In the genomic region with DNA sequence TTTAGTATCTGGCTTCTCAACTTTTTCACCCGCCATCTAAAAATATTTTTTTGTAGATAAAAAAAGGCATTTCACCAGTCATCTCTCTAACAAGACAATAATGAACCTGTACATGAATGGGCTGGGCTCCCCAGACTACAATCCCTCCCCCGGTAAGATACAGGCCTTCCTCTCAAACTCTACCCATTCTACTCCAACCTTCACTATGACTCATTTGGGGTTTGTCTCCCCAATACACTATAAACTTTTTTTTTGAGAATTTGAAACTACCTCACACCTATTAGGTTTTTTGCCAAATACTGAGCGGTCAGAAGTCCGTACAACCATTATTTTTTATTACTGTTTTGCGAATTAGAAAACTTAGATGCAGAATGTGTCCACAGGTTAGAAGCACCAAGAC, we compare ENCODE assay signal across 7 cellular contexts. TPM values are rescaled to one million over a fixed set of nuclear protein-coding genes. Genes with fewer than 3 reads are reported as not detected.
DNase-seq lines count a peak whose midpoint lies in the region; ATAC-seq and TF ChIP-seq lines count a peak whose summit lies in the region.

No MANE protein-coding gene starts in this region.

- H4K91ac ChIP-seq in H9 (ENCODE audit: insufficient read length, low read depth, low read length) = no peak overlapping the region

- H3K79me1 ChIP-seq in H9 (ENCODE audit: insufficient read depth, low read depth, low read length, poor library complexity, severe bottlenecking) = peaks cover 8% of the 10 kb centered on the region

- WGBS in H9 (ENCODE audit: extremely low coverage, insufficient read length, low lambda C conversion rate) = no CpG with 5 or more reads among the region's 5 CpGs

- peak overlapping the region; percentile 60 for H3K4me2 ChIP-seq in H9 (ENCODE audit: insufficient read depth, insufficient read length, low read length)

- peaks cover 44 to 57% (median 47%) of the 10 kb centered on the region in 3 experiments for H3K36me3 Mint-ChIP-seq in H9 (ENCODE audit: insufficient read depth in 1 of 3, low read depth in 3 of 3)

- peak overlapping the region; percentile 95 for H3K27ac ChIP-seq in H9 (ENCODE audit: insufficient read length, low read depth, low read length)
- H3K27ac ChIP-seq in skeletal muscle tissue (ENCODE audit: low read depth, low read length) = peak overlapping the region; percentile 82

- H3K14ac ChIP-seq in H9 (ENCODE audit: insufficient read depth, low read length) = peak overlapping the region; percentile 94; the same call in 1 of the 2 replicates

- H3K27me3 ChIP-seq in H9 (ENCODE audit: insufficient read depth, low read length) = no peaks in the 10 kb centered on the region
- no peaks in the 10 kb centered on the region for H3K27me3 ChIP-seq in skeletal muscle tissue (ENCODE audit: control insufficient read depth in 3 of 3, insufficient read depth in 3 of 3, low read length in 3 of 3)

- H3K9me3 Mint-ChIP-seq in H9 = no peaks in the 10 kb centered on the region; a peak in 1 of 5 replicates

- H3K23me2 ChIP-seq in H9 (ENCODE audit: insufficient read length, low read depth, low read length, poor library complexity, severe bottlenecking) = no peaks in the 10 kb centered on the region

- peak overlapping the region; percentile 100 for H3K4me3 Mint-ChIP-seq in H9

- no peaks in the 10 kb centered on the region for H3K9me3 ChIP-seq in H9 (ENCODE audit: control insufficient read depth, low read depth, low read length)
- no peaks in the 10 kb centered on the region for H3K9me3 ChIP-seq in skeletal muscle tissue (ENCODE audit: control insufficient read depth in 3 of 3, low read length in 3 of 3)

- H4K20me1 ChIP-seq in H9 (ENCODE audit: control insufficient read depth, insufficient read depth, insufficient read length) = no peaks in the 10 kb centered on the region

- H3K4me3 ChIP-seq in WI38 (ENCODE audit: low read depth, low read length) (peak overlapping the region; percentile 91), fibroblast of the aortic adventitia (ENCODE audit: low read depth, low read length) (peak overlapping the region; percentile 89), skeletal muscle tissue (ENCODE audit: low read length in 3 of 3) (peak overlapping the region; percentile 84 to 98 (median 96))

- peak overlapping the region; percentile 89 for H4K5ac ChIP-seq in H9 (ENCODE audit: insufficient read length, low read depth, low read length)

- peaks cover 12 to 14% of the 10 kb centered on the region in 2 experiments for H3K4me1 Mint-ChIP-seq in H9

- no peak overlapping the region for H2BK20ac ChIP-seq in H9 (ENCODE audit: low read depth, low read length, poor library complexity, severe bottlenecking)

- no peak for TF ChIP-seq CTCF in H9 (conservative IDR thresholded peaks at IDR 0.05)
- no peak for TF ChIP-seq CTCF in WI38 (IDR thresholded peaks at IDR 0.05; ENCODE audit: low read depth, low read length)
- TF ChIP-seq CTCF in fibroblast of the aortic adventitia (IDR thresholded peaks at IDR 0.05; ENCODE audit: insufficient read depth, low read length) = no peak

- no peaks in the 10 kb centered on the region; the same call in 1 of the 2 replicates for H3K27me3 Mint-ChIP-seq in H9 (ENCODE audit: low read depth)

- peaks cover 28 to 40% (median 34%) of the 10 kb centered on the region in 3 donors for H3K36me3 ChIP-seq in skeletal muscle tissue (ENCODE audit: control insufficient read depth in 3 of 3, insufficient read depth in 3 of 3, low read length in 3 of 3)

- H3K4me1 ChIP-seq in H9 (ENCODE audit: insufficient read depth, low read length) (no peaks in the 10 kb centered on the region), skeletal muscle tissue (ENCODE audit: control insufficient read depth in 3 of 3, insufficient read depth in 3 of 3, low read length in 3 of 3) (peaks cover 3 to 19% (median 7%) of the 10 kb centered on the region in 3 donors)

- peak overlapping the region; percentile 86 for H3K18ac ChIP-seq in H9 (ENCODE audit: insufficient read length, low read depth, low read length)

- H3K27ac Mint-ChIP-seq in H9 = peak overlapping the region; percentile 100

- no peak overlapping the region for H2AFZ ChIP-seq in H9 (ENCODE audit: low read length)

- H2BK15ac ChIP-seq in H9 (ENCODE audit: low read depth, low read length) = no peak overlapping the region

- no peak overlapping the region for H3K56ac ChIP-seq in H9 (ENCODE audit: insufficient read length, low read depth, low read length)

- H2BK12ac ChIP-seq in H9 (ENCODE audit: insufficient read length, low read depth, low read length) = no peak overlapping the region

- peaks cover 2% of the 10 kb centered on the region; the same call in 1 of the 2 replicates for H3K79me2 ChIP-seq in H9 (ENCODE audit: insufficient read depth, low read length)

- no peak overlapping the region for H2BK120ac ChIP-seq in H9 (ENCODE audit: low read depth, low read length, poor library complexity, severe bottlenecking)

- ATAC-seq in GM21360 (IDR thresholded peaks at IDR 0.05; ENCODE audit: unreplicated experiment) = no peak

- H3K9ac ChIP-seq in H9 (ENCODE audit: extremely low read depth, insufficient read length, low read length) (peak overlapping the region; percentile 94), skeletal muscle tissue (ENCODE audit: low read depth in 1 of 3, low read length in 3 of 3) (peak overlapping the region; percentile 91 to 96 (median 93))

- no peak for DNase-seq in H9
- no peak for DNase-seq in fibroblast of the aortic adventitia (ENCODE audit: low read depth)
- no peak for DNase-seq in NCI-H1092 treated with DMSO at 0.1 percent for 48 hours (lab: John Stamatoyannopoulos, UW)
- no peak for DNase-seq in RPMI8226

- no peak overlapping the region for H2AK5ac ChIP-seq in H9 (ENCODE audit: insufficient read length, low read length)

- H3K4ac ChIP-seq in H9 (ENCODE audit: low read depth, low read length) = no peak overlapping the region; the same call in 1 of the 2 replicates

- H4K8ac ChIP-seq in H9 (replicated peaks; ENCODE audit: insufficient read length, low read depth, low read length) = no peak overlapping the region

- H3K23ac ChIP-seq in H9 (ENCODE audit: insufficient read length, low read depth, low read length) = no peak overlapping the region

- no peak overlapping the region for H3T11ph ChIP-seq in H9 (ENCODE audit: low read length)

- H2BK5ac ChIP-seq in H9 (ENCODE audit: insufficient read length, low read length) = no peak overlapping the region

RNA-seq across cellular contexts. Expression of a gene that starts 0.8 kb away (rescaled TPM):
- 1,918 and 1,921 TPM in 2 replicates for total RNA-seq in H9 (2021)
- total RNA-seq in fibroblast of the aortic adventitia (ENCODE audit: low replicate concordance) = 1,546 and 1,914 TPM in 2 replicates
- total RNA-seq in skeletal muscle tissue = 896 TPM

RNA-seq across cellular contexts. Expression of a gene that starts 10.1 kb away (rescaled TPM):
- total RNA-seq in H9 (2021) (108 and 112 TPM in 2 replicates), fibroblast of the aortic adventitia (ENCODE audit: low replicate concordance) (112 and 133 TPM in 2 replicates), skeletal muscle tissue (34.4 TPM)

RNA-seq across cellular contexts. Expression of a gene that starts 26.4 kb away (rescaled TPM):
- 24.9 and 30.0 TPM in 2 replicates for total RNA-seq in H9 (2021)
- 14.1 and 22.1 TPM in 2 replicates for total RNA-seq in fibroblast of the aortic adventitia (ENCODE audit: low replicate concordance)
- total RNA-seq in skeletal muscle tissue = 63.7 TPM
